ENCODE assay signal across 1 cellular context in genomic region chr3:45499529-45499928, GRCh38.
TF ChIP-seq lines count a peak whose summit lies in the region.

No MANE protein-coding gene starts in this region.

TF ChIP-seq in K562, 482 proteins besides CTCF, POLR2A, EP300 and RAD21 (continued from another document):
- TF ChIP-seq, protein P1, sequence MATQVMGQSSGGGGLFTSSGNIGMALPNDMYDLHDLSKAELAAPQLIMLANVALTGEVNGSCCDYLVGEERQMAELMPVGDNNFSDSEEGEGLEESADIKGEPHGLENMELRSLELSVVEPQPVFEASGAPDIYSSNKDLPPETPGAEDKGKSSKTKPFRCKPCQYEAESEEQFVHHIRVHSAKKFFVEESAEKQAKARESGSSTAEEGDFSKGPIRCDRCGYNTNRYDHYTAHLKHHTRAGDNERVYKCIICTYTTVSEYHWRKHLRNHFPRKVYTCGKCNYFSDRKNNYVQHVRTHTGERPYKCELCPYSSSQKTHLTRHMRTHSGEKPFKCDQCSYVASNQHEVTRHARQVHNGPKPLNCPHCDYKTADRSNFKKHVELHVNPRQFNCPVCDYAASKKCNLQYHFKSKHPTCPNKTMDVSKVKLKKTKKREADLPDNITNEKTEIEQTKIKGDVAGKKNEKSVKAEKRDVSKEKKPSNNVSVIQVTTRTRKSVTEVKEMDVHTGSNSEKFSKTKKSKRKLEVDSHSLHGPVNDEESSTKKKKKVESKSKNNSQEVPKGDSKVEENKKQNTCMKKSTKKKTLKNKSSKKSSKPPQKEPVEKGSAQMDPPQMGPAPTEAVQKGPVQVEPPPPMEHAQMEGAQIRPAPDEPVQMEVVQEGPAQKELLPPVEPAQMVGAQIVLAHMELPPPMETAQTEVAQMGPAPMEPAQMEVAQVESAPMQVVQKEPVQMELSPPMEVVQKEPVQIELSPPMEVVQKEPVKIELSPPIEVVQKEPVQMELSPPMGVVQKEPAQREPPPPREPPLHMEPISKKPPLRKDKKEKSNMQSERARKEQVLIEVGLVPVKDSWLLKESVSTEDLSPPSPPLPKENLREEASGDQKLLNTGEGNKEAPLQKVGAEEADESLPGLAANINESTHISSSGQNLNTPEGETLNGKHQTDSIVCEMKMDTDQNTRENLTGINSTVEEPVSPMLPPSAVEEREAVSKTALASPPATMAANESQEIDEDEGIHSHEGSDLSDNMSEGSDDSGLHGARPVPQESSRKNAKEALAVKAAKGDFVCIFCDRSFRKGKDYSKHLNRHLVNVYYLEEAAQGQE (CRISPR knock-in tag; IDR thresholded peaks at IDR 0.05; ENCODE audit: low read depth): no peak
- no peak for TF ChIP-seq THRA (IDR thresholded peaks at IDR 0.05)
- TF ChIP-seq ZNF778 (CRISPR knock-in tag; IDR thresholded peaks at IDR 0.05): no peak
- TF ChIP-seq CEBPG (CRISPR knock-in tag; IDR thresholded peaks at IDR 0.05): no peak
- peak; percentile 62 to 85; a peak in 3 of 4 replicates for TF ChIP-seq CEBPG (tag; conservative IDR thresholded peaks at IDR 0.05 in 1 of 2, IDR thresholded peaks at IDR 0.05 in 1 of 2)
- TF ChIP-seq GATAD2A (IDR thresholded peaks at IDR 0.05): no peak
- TF ChIP-seq FOXA3 (CRISPR knock-in tag; conservative IDR thresholded peaks at IDR 0.05 in 1 of 2, IDR thresholded peaks at IDR 0.05 in 1 of 2): 0 out of 4 replicates have a peak, but pooled peaks of 1 of the 2 experiments have one; percentile 17
- no peak for TF ChIP-seq MTA1 (IDR thresholded peaks at IDR 0.05; ENCODE audit: borderline replicate concordance)
- TF ChIP-seq PTRF (tag; IDR thresholded peaks at IDR 0.05): no peak
- TF ChIP-seq TEAD1 (CRISPR knock-in tag; IDR thresholded peaks at IDR 0.05): no peak
- no peak for TF ChIP-seq FOXK1 (CRISPR knock-in tag; IDR thresholded peaks at IDR 0.05; ENCODE audit: borderline replicate concordance)
- TF ChIP-seq U2AF2 (optimal IDR thresholded peaks at IDR 0.05; ENCODE audit: low read depth, low read length): no peak
- TF ChIP-seq FOXA1 (IDR thresholded peaks at IDR 0.05; ENCODE audit: borderline replicate concordance): no peak
- no peak for TF ChIP-seq HDAC1 (IDR thresholded peaks at IDR 0.05)
